ENCODE assay signal across 8 cellular contexts in the genomic region with DNA sequence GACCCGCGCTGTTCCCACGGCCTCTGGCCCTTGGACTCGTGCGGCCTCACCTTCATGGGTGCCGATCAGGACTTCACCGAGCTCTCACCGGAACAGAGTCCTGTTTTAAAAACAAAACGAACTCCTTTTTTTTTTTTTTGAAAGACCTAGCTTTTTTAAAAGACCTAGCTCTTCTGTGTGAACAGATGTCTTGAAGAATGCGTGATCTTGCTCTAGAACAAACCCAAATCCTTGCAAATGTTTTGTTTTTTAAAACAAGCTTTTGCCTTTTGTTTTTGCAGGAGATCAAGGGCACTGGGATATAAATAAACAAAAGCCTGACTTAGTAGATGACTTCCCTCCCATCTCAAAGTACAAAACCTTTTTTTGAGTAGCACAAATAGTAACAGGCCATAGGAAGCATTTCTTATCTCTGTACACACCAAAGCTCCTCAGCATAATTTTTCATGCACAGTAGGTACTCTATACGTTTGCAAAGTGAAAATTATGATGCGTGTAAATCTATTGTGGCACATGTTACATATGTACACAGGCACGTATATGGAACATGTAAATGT. TPM values are rescaled to one million over a fixed set of nuclear protein-coding genes. Genes with fewer than 3 reads are reported as not detected.
DNase-seq lines count a peak whose midpoint lies in the region; ATAC-seq and TF ChIP-seq lines count a peak whose summit lies in the region.

No MANE protein-coding gene starts in this region.

- H3K9me3 ChIP-seq in HAP-1 (peaks cover 6% of the 10 kb centered on the region), iPS DF 6.9 (ENCODE audit: control insufficient read depth, insufficient read depth, low read length) (no peaks in the 10 kb centered on the region)

- H3K4me1 ChIP-seq in HAP-1 (peaks cover 6% of the 10 kb centered on the region), iPS DF 6.9 (ENCODE audit: control insufficient read depth, insufficient read depth, low read length) (no peaks in the 10 kb centered on the region)

- peaks cover 31% of the 10 kb centered on the region for H3K36me3 Mint-ChIP-seq in activated CD4-positive, alpha-beta memory T cell treated with anti-CD3 and anti-CD28 coated beads for 36 hours
- H3K36me3 Mint-ChIP-seq in stimulated activated effector memory CD8-positive, alpha-beta T cell treated with anti-CD3 and anti-CD28 coated beads, Interleukin-12 subunit alpha, Interleukin-12 subunit beta, amount 100 ng/mL, for 72 hours: peaks cover 51% of the 10 kb centered on the region

- H3K27me3 Mint-ChIP-seq in activated CD4-positive, alpha-beta memory T cell treated with anti-CD3 and anti-CD28 coated beads for 36 hours: peaks cover 5% of the 10 kb centered on the region

- H3K36me3 ChIP-seq in HAP-1 (replicated peaks) (0 out of 2 replicates have a peak, but pooled peaks cover 10% of the 10 kb centered on the region), iPS DF 6.9 (ENCODE audit: control insufficient read depth, insufficient read depth, low read length) (no peaks in the 10 kb centered on the region)

- peak overlapping the region; percentile 99 for H3K27ac ChIP-seq in 22Rv1
- H3K27ac ChIP-seq in iPS DF 6.9 (ENCODE audit: low read length): no peak overlapping the region

- H3K4me3 ChIP-seq in HAP-1 (peak overlapping the region; percentile 89), iPS DF 6.9 (ENCODE audit: low read length) (peak overlapping the region; percentile 66; the same call in 1 of the 2 replicates)

- CTCF ChIA-PET in activated CD4-positive, alpha-beta memory T cell treated with anti-CD3 and anti-CD28 coated beads for 36 hours (lab: Charles Lee): interaction anchor here (0.7 to 3.2 kb wide), 7 partner anchors 12 to 555 kb away, joined by 3 to 27 read pairs (median 4); a partner anchor contains a TSS

- peaks cover 16% of the 10 kb centered on the region for H3K4me1 Mint-ChIP-seq in activated CD4-positive, alpha-beta memory T cell treated with anti-CD3 and anti-CD28 coated beads for 36 hours (ENCODE audit: low read depth)
- H3K4me1 Mint-ChIP-seq in stimulated activated effector memory CD8-positive, alpha-beta T cell treated with anti-CD3 and anti-CD28 coated beads, Interleukin-12 subunit alpha, Interleukin-12 subunit beta, amount 100 ng/mL, for 72 hours: peaks cover 29% of the 10 kb centered on the region

- H3K4me3 Mint-ChIP-seq in activated CD4-positive, alpha-beta memory T cell treated with anti-CD3 and anti-CD28 coated beads for 36 hours: peak overlapping the region; percentile 95
- H3K4me3 Mint-ChIP-seq in stimulated activated effector memory CD8-positive, alpha-beta T cell treated with anti-CD3 and anti-CD28 coated beads, Interleukin-12 subunit alpha, Interleukin-12 subunit beta, amount 100 ng/mL, for 72 hours: peak overlapping the region; percentile 82

- H3K27ac Mint-ChIP-seq in activated CD4-positive, alpha-beta memory T cell treated with anti-CD3 and anti-CD28 coated beads for 36 hours: peak overlapping the region; percentile 99
- peak overlapping the region; percentile 98 for H3K27ac Mint-ChIP-seq in stimulated activated effector memory CD8-positive, alpha-beta T cell treated with anti-CD3 and anti-CD28 coated beads, Interleukin-12 subunit alpha, Interleukin-12 subunit beta, amount 100 ng/mL, for 72 hours

- no peak for TF ChIP-seq CTCF in 22Rv1 (IDR thresholded peaks at IDR 0.05)

- intact Hi-C loops in activated CD4-positive, alpha-beta memory T cell treated with anti-CD3 and anti-CD28 coated beads for 36 hours (cut with micrococcal nuclease): loop anchor here (2.0 to 10.0 kb wide), 4 partner anchors 118 to 1712 kb away; a partner anchor contains a TSS

- ATAC-seq in stimulated activated effector memory CD8-positive, alpha-beta T cell treated with anti-CD3 and anti-CD28 coated beads, Interleukin-12 subunit alpha, Interleukin-12 subunit beta, amount 100 ng/mL, for 72 hours: no peak

- POLR2A ChIA-PET in activated CD4-positive, alpha-beta memory T cell treated with anti-CD3 and anti-CD28 coated beads for 36 hours (lab: Charles Lee): interaction anchor here (0.5 to 4.0 kb wide), 11 partner anchors 10 to 665 kb away, joined by 3 to 46 read pairs (median 5); a partner anchor contains a TSS

- no peaks in the 10 kb centered on the region for H3K9me3 Mint-ChIP-seq in activated CD4-positive, alpha-beta memory T cell treated with anti-CD3 and anti-CD28 coated beads for 36 hours
- no peaks in the 10 kb centered on the region for H3K9me3 Mint-ChIP-seq in stimulated activated effector memory CD8-positive, alpha-beta T cell treated with anti-CD3 and anti-CD28 coated beads, Interleukin-12 subunit alpha, Interleukin-12 subunit beta, amount 100 ng/mL, for 72 hours

- no peaks in the 10 kb centered on the region for H3K27me3 ChIP-seq in HAP-1 (ENCODE audit: low read depth)
- no peaks in the 10 kb centered on the region for H3K27me3 ChIP-seq in iPS DF 6.9 (ENCODE audit: control insufficient read depth, insufficient read depth, low read length)

- WGBS in iPS DF 6.9 (ENCODE audit: insufficient coverage, insufficient read length): no CpG with 5 or more reads among the region's 13 CpGs

- peak in 1 of 2 experiments; percentile 24 for DNase-seq in HAP-1 (ENCODE audit: low spot score in 2 of 2)
- DNase-seq in activated CD4-positive, alpha-beta memory T cell treated with anti-CD3 and anti-CD28 coated beads for 36 hours: no peak
- no peak for DNase-seq in iPS DF 6.9 (ENCODE audit: low read depth, low spot score)
- DNase-seq in stimulated activated effector memory CD8-positive, alpha-beta T cell treated with anti-CD3 and anti-CD28 coated beads, Interleukin-12 subunit alpha, Interleukin-12 subunit beta, amount 100 ng/mL, for 72 hours (ENCODE audit: low spot score in 2 of 2): no peak
- DNase-seq in stimulated activated CD4-positive, alpha-beta T cell treated with anti-CD3 and anti-CD28 coated beads, Interleukin-4, amount 100 ng/mL, for 4 hours: no peak
- no peak for DNase-seq in central memory CD4-positive, alpha-beta T cell
- DNase-seq in H4 (ENCODE audit: low spot score): no peak

- in situ Hi-C loops in HAP-1 (cut with MboI; ENCODE audit: low sequenced_read_pairs): no loop called here

RNA-seq across cellular contexts. Expression of a gene that starts 1.1 kb away (rescaled TPM):
- total RNA-seq in activated CD4-positive, alpha-beta memory T cell treated with anti-CD3 and anti-CD28 coated beads for 36 hours: 10 to 100 TPM; 37.2 to 38.5 TPM
- 12.7 and 38.6 TPM in 2 replicates for total RNA-seq in H4 (2014; rRNA removed; shearing (Covaris generic))

RNA-seq across cellular contexts. Expression of a gene that starts 52.9 kb away (rescaled TPM):
- total RNA-seq in activated CD4-positive, alpha-beta memory T cell treated with anti-CD3 and anti-CD28 coated beads for 36 hours: 10 to 100 TPM; 54.5 to 58.9 TPM
- 71.4 and 73.2 TPM in 2 replicates for total RNA-seq in H4 (2014; rRNA removed; shearing (Covaris generic))
